Comparison of ENCODE assay signal across 15 cellular contexts in the genomic region with DNA sequence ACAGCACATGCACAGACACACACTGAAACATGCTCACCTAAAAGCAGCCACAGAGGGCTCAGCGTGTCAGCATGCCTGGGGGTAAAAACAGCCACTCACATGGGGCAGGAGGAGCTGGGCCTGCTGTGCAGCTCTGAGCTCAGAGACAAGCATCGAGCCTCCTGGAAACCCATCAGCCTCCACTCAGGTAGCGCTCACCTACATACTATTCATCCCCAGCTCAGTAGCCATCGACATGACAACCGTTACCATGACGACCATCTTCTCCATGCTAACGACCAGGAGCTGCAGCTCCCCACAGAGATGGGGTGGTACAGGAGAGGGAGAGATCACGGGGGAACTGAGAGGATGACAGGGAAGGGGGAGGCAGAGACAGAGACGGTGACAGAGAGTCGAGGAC. TPM values are rescaled to one million over a fixed set of nuclear protein-coding genes. Genes with fewer than 3 reads are reported as not detected.
DNase-seq lines count a peak whose midpoint lies in the region; ATAC-seq, FAIRE-seq and TF ChIP-seq lines count a peak whose summit lies in the region.
"Had no signal": no experiment of that assay in that cellular context is flagged by ENCODE, and none has a peak within 500 bp of the region (broad histone marks: within the 10 kb centered on the region; RNA-seq: fewer than 3 reads in every experiment).

No MANE protein-coding gene starts in this region.

- no peaks in the 10 kb centered on the region for H3K9me3 Mint-ChIP-seq in neural progenitor cell

- H3K27ac ChIP-seq in neural progenitor cell (no peak overlapping the region), Peyer's patch (peak overlapping the region in 1 of 4 donors; percentile 63)
- H3K27ac ChIP-seq: HL-60, upper lobe of right lung had no signal

- no peak overlapping the region for H3K9ac ChIP-seq in neural progenitor cell

- H3K27me3 ChIP-seq in H7 (ENCODE audit: control insufficient read depth, insufficient read depth, low read length) = no peaks in the 10 kb centered on the region
- peaks cover 2% of the 10 kb centered on the region for H3K27me3 ChIP-seq in bronchial epithelial cell (ENCODE audit: control insufficient read depth, insufficient read depth, low read length)
- no peaks in the 10 kb centered on the region for H3K27me3 ChIP-seq in neural progenitor cell
- H3K27me3 ChIP-seq in Peyer's patch = no peaks in the 10 kb centered on the region
- H3K27me3 ChIP-seq: upper lobe of right lung had no signal

- no peaks in the 10 kb centered on the region for H3F3A ChIP-seq in neural progenitor cell (ENCODE audit: low read depth)

- H3K4me3 ChIP-seq in H7 (ENCODE audit: insufficient read depth, low read depth, low read length) (no peak overlapping the region), bronchial epithelial cell (ENCODE audit: low read depth, low read length) (no peak overlapping the region), neural progenitor cell (no peak overlapping the region), Peyer's patch (no peak overlapping the region)
- H3K4me3 ChIP-seq: upper lobe of right lung had no signal

- no peak for TF ChIP-seq CTCF in bronchial epithelial cell (IDR thresholded peaks at IDR 0.05; ENCODE audit: insufficient read depth, low read length, severe bottlenecking)
- TF ChIP-seq CTCF in neural progenitor cell (IDR thresholded peaks at IDR 0.05) = no peak
- TF ChIP-seq CTCF in Peyer's patch (IDR thresholded peaks at IDR 0.05) = no peak

- no peak overlapping the region for H3K4me2 ChIP-seq in neural progenitor cell

- H3K27me3 Mint-ChIP-seq in neural progenitor cell (ENCODE audit: insufficient read depth, low read depth) = peaks cover 7% of the 10 kb centered on the region

- peaks cover 4% of the 10 kb centered on the region for H3K36me3 Mint-ChIP-seq in neural progenitor cell
- H3K36me3 Mint-ChIP-seq: naive thymus-derived CD8-positive, alpha-beta T cell had no signal

- ATAC-seq in GM18873 (IDR thresholded peaks at IDR 0.05; ENCODE audit: low FRiP score, unreplicated experiment) = no peak
- ATAC-seq: naive thymus-derived CD8-positive, alpha-beta T cell; upper lobe of right lung had no signal

- H4K20me1 ChIP-seq in neural progenitor cell (ENCODE audit: low read depth) = peaks cover 56% of the 10 kb centered on the region

- peaks cover 23% of the 10 kb centered on the region for H3K79me2 ChIP-seq in neural progenitor cell (ENCODE audit: low read depth)

- no peak for TF ChIP-seq POLR2A in Peyer's patch (IDR thresholded peaks at IDR 0.05)

- H3K4me3 Mint-ChIP-seq in neural progenitor cell = no peak overlapping the region
- H3K4me3 Mint-ChIP-seq: naive thymus-derived CD8-positive, alpha-beta T cell had no signal

- H3K36me3 ChIP-seq in H7 (replicated peaks; ENCODE audit: control insufficient read depth, insufficient read depth, low read length) (no peaks in the 10 kb centered on the region), bronchial epithelial cell (ENCODE audit: control insufficient read depth, insufficient read depth, low read length) (no peaks in the 10 kb centered on the region), neural progenitor cell (no peaks in the 10 kb centered on the region), Peyer's patch (no peaks in the 10 kb centered on the region)
- H3K36me3 ChIP-seq: upper lobe of right lung had no signal

- DNase-seq in H7 (peak; percentile 90), NCI-H2196 treated with DMSO at 0.1 percent for 48 hours (lab: John Stamatoyannopoulos, UW; ENCODE audit: unreplicated experiment) (peak; percentile 20), bronchial epithelial cell (ENCODE audit: low read depth) (peak; percentile 48), neural progenitor cell (ENCODE audit: low spot score) (peak; percentile 69), Peyer's patch (no peak), NCI-H1694 (lab: John Stamatoyannopoulos, UW) (no peak)
- no peak for DNase-seq in stimulated activated CD4-positive, alpha-beta T cell treated with anti-CD3 and anti-CD28 coated beads, Interleukin-4, amount 100 ng/mL, for 24 hours
- DNase-seq: activated T-cell treated with anti-CD3 and anti-CD28 coated beads for 4 hours; central memory CD4-positive, alpha-beta T cell; GOT3; naive thymus-derived CD8-positive, alpha-beta T cell; upper lobe of right lung had no signal

- no peak overlapping the region for H2AFZ ChIP-seq in neural progenitor cell (replicated peaks)

- H3K9me3 ChIP-seq in neural progenitor cell (ENCODE audit: low read depth) (no peaks in the 10 kb centered on the region), Peyer's patch (no peaks in the 10 kb centered on the region)
- H3K9me3 ChIP-seq: upper lobe of right lung had no signal

- peaks cover 62% of the 10 kb centered on the region for H3K4me1 Mint-ChIP-seq in neural progenitor cell

- peak; percentile 47 for FAIRE-seq in bronchial epithelial cell (lab: Jason Lieb, UNC)
- FAIRE-seq: TTC549 had no signal

- no peak overlapping the region for H3K27ac Mint-ChIP-seq in neural progenitor cell

- peaks cover 18% of the 10 kb centered on the region for H3K4me1 ChIP-seq in neural progenitor cell
- peaks cover 0 to 25% (median 3%) of the 10 kb centered on the region in 4 donors for H3K4me1 ChIP-seq in Peyer's patch

RNA-seq across cellular contexts. Expression of a gene that starts 28.6 kb away (rescaled TPM):
- 38.0 and 44.2 TPM in 2 replicates for total RNA-seq in H7 (2014; rRNA removed; shearing (Covaris generic))
- total RNA-seq in bronchial epithelial cell (2.4 and 4.7 TPM in 2 replicates), neural progenitor cell (ENCODE audit: low replicate concordance) (23.0 and 45.1 TPM in 2 replicates), Peyer's patch (10 to 100 TPM in 1 of 4 donors, 1 to 10 TPM in 3; 4.6 to 12.4 (median 8.9) TPM)

Comparison
In these comparisons a context has a peak if more than half of its experiments do, and no peak if none do; other contexts are left out.
1. DNase-seq: peak in H7 (single experiment), NCI-H2196 treated with DMSO at 0.1 percent for 48 hours (single experiment), bronchial epithelial cell (single experiment) and neural progenitor cell (single experiment); none in stimulated activated CD4-positive, alpha-beta T cell treated with anti-CD3 and anti-CD28 coated beads, Interleukin-4, amount 100 ng/mL, for 24 hours (single experiment), Peyer's patch (0 of 3) and NCI-H1694 (single experiment).